In genomic region chr20:44461142-44461802, GRCh38 we compare ENCODE assay signal across 20 cellular contexts. TPM values are rescaled to one million over a fixed set of nuclear protein-coding genes. Genes with fewer than 3 reads are reported as not detected.
DNase-seq lines count a peak whose midpoint lies in the region; ATAC-seq, FAIRE-seq and TF ChIP-seq lines count a peak whose summit lies in the region.
"Had no signal": no experiment of that assay in that cellular context is flagged by ENCODE, and none has a peak within 500 bp of the region (broad histone marks: within the 10 kb centered on the region; RNA-seq: fewer than 3 reads in every experiment).

No MANE protein-coding gene starts in this region.

- H2AK5ac ChIP-seq in H1 (ENCODE audit: low read depth, low read length): no peak overlapping the region

- H3K14ac ChIP-seq in H1 (ENCODE audit: insufficient read length): no peak overlapping the region

- H3K27me3 Mint-ChIP-seq in osteocyte (ENCODE audit: unreplicated experiment): no peaks in the 10 kb centered on the region
- H3K27me3 Mint-ChIP-seq: CD4-positive, alpha-beta memory T cell; naive thymus-derived CD8-positive, alpha-beta T cell had no signal

- no peak for DNase-seq in H1 (ENCODE audit: low read depth in 1 of 2, low spot score in 2 of 2)
- no peak for DNase-seq in pancreas
- DNase-seq in activated CD4-positive, alpha-beta T cell treated with anti-CD3 and anti-CD28 coated beads, Interleukin-2, amount 50 U/mL, for 4 hours: no peak
- no peak for DNase-seq in osteocyte (ENCODE audit: extremely low spot score, unreplicated experiment)
- DNase-seq in breast epithelium (ENCODE audit: low spot score in 2 of 2): no peak
- DNase-seq: activated CD4-positive, alpha-beta T cell treated with anti-CD3 and anti-CD28 coated beads, Interleukin-2, amount 50 U/mL, for 1 hour; activated CD8-positive, alpha-beta memory T cell treated with anti-CD3 and anti-CD28 coated beads, Interleukin-2, amount 50 U/mL, for 48 hours; DMS153; esophagus squamous epithelium; GF-D8; NCI-H774; WERI-Rb-1 had no signal

- H2BK12ac ChIP-seq in H1 (ENCODE audit: low read depth, low read length): no peak overlapping the region

- H3K4me1 Mint-ChIP-seq in osteocyte (ENCODE audit: unreplicated experiment): no peaks in the 10 kb centered on the region
- H3K4me1 Mint-ChIP-seq: CD4-positive, alpha-beta memory T cell had no signal

- H4K5ac ChIP-seq in H1 (ENCODE audit: insufficient read length, low read depth, low read length): no peak overlapping the region

- H2BK5ac ChIP-seq in H1 (ENCODE audit: low read depth, low read length): no peak overlapping the region

- POLR2A ChIA-PET in H1 (lab: Charles Lee; ENCODE audit: partially characterized antibody): no interaction called here

- TF ChIP-seq POLR2A in H1 (IDR thresholded peaks at IDR 0.05; ENCODE audit: control extremely low read depth in 1 of 2, low read depth in 2 of 2, low read length in 2 of 2) (no peak), breast epithelium (IDR thresholded peaks at IDR 0.05) (no peak)

- H3K27ac Mint-ChIP-seq in osteocyte (ENCODE audit: unreplicated experiment): no peak overlapping the region
- H3K27ac Mint-ChIP-seq: CD4-positive, alpha-beta memory T cell; naive thymus-derived CD8-positive, alpha-beta T cell had no signal

- H3K9ac ChIP-seq in OCI-LY3 (ENCODE audit: low read length): no peak overlapping the region
- H3K9ac ChIP-seq in H1 (replicated peaks in 1 of 4; ENCODE audit: extremely low read depth in 1 of 4, low read depth in 3 of 4, low read length in 3 of 4): no peak overlapping the region

- peak; percentile 45 for TF ChIP-seq CTCF in C4-2B (conservative IDR thresholded peaks at IDR 0.05)
- TF ChIP-seq CTCF in OCI-LY3 (IDR thresholded peaks at IDR 0.05; ENCODE audit: low read depth, low read length): no peak
- no peak for TF ChIP-seq CTCF in H1 (IDR thresholded peaks at IDR 0.05; ENCODE audit: control extremely low read depth in 1 of 3, insufficient read depth in 1 of 3, low read depth in 1 of 3, low read length in 3 of 3)
- no peak for TF ChIP-seq CTCF in pancreas (IDR thresholded peaks at IDR 0.05)
- TF ChIP-seq CTCF in osteocyte (IDR thresholded peaks at IDR 0.05): no peak
- no peak for TF ChIP-seq CTCF in breast epithelium (IDR thresholded peaks at IDR 0.05)

- H3K36me3 Mint-ChIP-seq in osteocyte (ENCODE audit: unreplicated experiment): no peaks in the 10 kb centered on the region
- H3K36me3 Mint-ChIP-seq: CD4-positive, alpha-beta memory T cell; naive thymus-derived CD8-positive, alpha-beta T cell had no signal

- H3K4me1 ChIP-seq in OCI-LY3 (ENCODE audit: low read length) (no peaks in the 10 kb centered on the region), H1 (replicated peaks in 1 of 4; ENCODE audit: control insufficient read depth in 3 of 4, insufficient read depth in 4 of 4, low read length in 3 of 4) (no peaks in the 10 kb centered on the region), pancreas (peaks cover 0 to 12% (median 6%) of the 10 kb centered on the region in 3 donors), breast epithelium (no peaks in the 10 kb centered on the region)
- H3K4me1 ChIP-seq: esophagus squamous epithelium, vagina had no signal

- no peak overlapping the region for H3K56ac ChIP-seq in H1 (replicated peaks; ENCODE audit: insufficient read length, low read depth, low read length)

- H3K23me2 ChIP-seq in H1 (ENCODE audit: low read depth, low read length): no peaks in the 10 kb centered on the region

- no peak overlapping the region for H2BK15ac ChIP-seq in H1 (ENCODE audit: low read length)

- H3K4ac ChIP-seq in H1 (replicated peaks; ENCODE audit: insufficient read length, low read depth, low read length): no peak overlapping the region

- CTCF ChIA-PET in H1 (lab: Charles Lee; ENCODE audit: partially characterized antibody): interaction anchor here (0.6 to 4.5 kb wide), 20 partner anchors 9 to 249 kb away, joined by 3 to 33 read pairs (median 4); partner anchors contain the start of gene HNF4A

- no peak overlapping the region for H2BK120ac ChIP-seq in H1 (replicated peaks; ENCODE audit: low read depth, low read length)

- H3K9me3 Mint-ChIP-seq in osteocyte (ENCODE audit: unreplicated experiment): no peaks in the 10 kb centered on the region
- H3K9me3 Mint-ChIP-seq: CD4-positive, alpha-beta memory T cell; naive thymus-derived CD8-positive, alpha-beta T cell had no signal

- FAIRE-seq in H1 (lab: Jason Lieb, UNC) (no peak), pancreas (lab: Jason Lieb, UNC) (no peak)
- FAIRE-seq: colon, H54 had no signal

- H2BK20ac ChIP-seq in H1 (ENCODE audit: low read length): no peak overlapping the region

- H3K27ac ChIP-seq in C4-2B: no peak overlapping the region
- H3K27ac ChIP-seq in OCI-LY3 (ENCODE audit: low read length): no peak overlapping the region
- no peak overlapping the region for H3K27ac ChIP-seq in H1 (ENCODE audit: low read depth, low read length)
- peak overlapping the region in 1 of 4 donors; percentile 37 for H3K27ac ChIP-seq in pancreas
- no peak overlapping the region for H3K27ac ChIP-seq in breast epithelium
- H3K27ac ChIP-seq: esophagus squamous epithelium, vagina, WERI-Rb-1 had no signal

- H4K8ac ChIP-seq in H1 (ENCODE audit: extremely low read depth, insufficient read depth, low read length): no peak overlapping the region

- no peaks in the 10 kb centered on the region for H3K79me2 ChIP-seq in OCI-LY3 (ENCODE audit: low read length)
- no peaks in the 10 kb centered on the region for H3K79me2 ChIP-seq in H1 (ENCODE audit: control insufficient read depth in 1 of 2, insufficient read depth in 2 of 2, low read length in 2 of 2)

- H3K9me3 ChIP-seq in OCI-LY3 (ENCODE audit: insufficient read depth, low read length) (no peaks in the 10 kb centered on the region), H1 (ENCODE audit: insufficient read depth in 2 of 2, low read depth in 1 of 2, low read length in 1 of 2) (no peaks in the 10 kb centered on the region), pancreas (no peaks in the 10 kb centered on the region), breast epithelium (no peaks in the 10 kb centered on the region)
- H3K9me3 ChIP-seq: esophagus squamous epithelium, vagina had no signal

- 0 out of 2 replicates have a peak overlapping the region, but pooled peaks have one; percentile 2 for H2AFZ ChIP-seq in OCI-LY3 (ENCODE audit: low read depth, low read length)
- H2AFZ ChIP-seq in H1 (ENCODE audit: low read length): 0 out of 2 replicates have a peak overlapping the region, but pooled peaks have one; percentile 48

- 0 out of 2 replicates have a peak, but pooled peaks cover 7% of the 10 kb centered on the region for H3K27me3 ChIP-seq in OCI-LY3 (ENCODE audit: low read depth, low read length)
- no peaks in the 10 kb centered on the region for H3K27me3 ChIP-seq in H1 (replicated peaks in 1 of 4; ENCODE audit: control insufficient read depth in 3 of 4, extremely low read depth in 1 of 4, insufficient read depth in 3 of 4, low read length in 3 of 4)
- H3K27me3 ChIP-seq in pancreas: no peaks in the 10 kb centered on the region
- no peaks in the 10 kb centered on the region for H3K27me3 ChIP-seq in breast epithelium
- H3K27me3 ChIP-seq: esophagus squamous epithelium, vagina had no signal

- H3K36me3 ChIP-seq in OCI-LY3 (replicated peaks; ENCODE audit: low read depth, low read length) (no peaks in the 10 kb centered on the region), H1 (ENCODE audit: control insufficient read depth in 2 of 4, insufficient read depth in 4 of 4, low read length in 3 of 4) (no peaks in the 10 kb centered on the region), pancreas (no peaks in the 10 kb centered on the region), breast epithelium (no peaks in the 10 kb centered on the region)
- H3K36me3 ChIP-seq: esophagus squamous epithelium, vagina, WERI-Rb-1 had no signal

- H3K4me3 Mint-ChIP-seq in osteocyte (ENCODE audit: unreplicated experiment): no peak overlapping the region
- H3K4me3 Mint-ChIP-seq: CD4-positive, alpha-beta memory T cell; naive thymus-derived CD8-positive, alpha-beta T cell had no signal

- no peak for TF ChIP-seq EP300 in H1 (IDR thresholded peaks at IDR 0.05; ENCODE audit: borderline replicate concordance in 1 of 2, low read depth in 2 of 2, low read length in 2 of 2)

- H3K4me2 ChIP-seq in OCI-LY3 (ENCODE audit: low read length) (no peak overlapping the region), H1 (ENCODE audit: insufficient read depth in 1 of 2, low read depth in 2 of 2, low read length in 2 of 2) (no peak overlapping the region)

- no peak overlapping the region for H3K18ac ChIP-seq in H1 (ENCODE audit: extremely low read depth, low read length)

- H4K20me1 ChIP-seq in OCI-LY3 (ENCODE audit: insufficient read depth, low read length): no peaks in the 10 kb centered on the region
- H4K20me1 ChIP-seq in H1 (replicated peaks in 1 of 2; ENCODE audit: control insufficient read depth in 1 of 2, insufficient read depth in 2 of 2, low read length in 2 of 2): no peaks in the 10 kb centered on the region

- 82% methylated on average over 6 of the region's 6 CpGs; no CpG with 5 or more reads in 1 of the 2 experiments for WGBS in H1 (ENCODE audit: extremely low coverage in 1 of 2, insufficient coverage in 1 of 2, insufficient read length in 1 of 2, insufficient replicate concordance in 2 of 2, low coverage in 1 of 2, low lambda C conversion rate in 2 of 2, missing lambda C conversion rate in 1 of 2), 2 experiments
- 30% methylated on average over 6 of the region's 6 CpGs for WGBS in pancreas, 2 donors

- no peak overlapping the region for H3K23ac ChIP-seq in H1 (ENCODE audit: insufficient read length)

- H3K4me3 ChIP-seq in OCI-LY3 (ENCODE audit: low read length): no peak overlapping the region
- no peak overlapping the region for H3K4me3 ChIP-seq in H1 (ENCODE audit: extremely low read depth in 1 of 4, insufficient read depth in 2 of 4, low read depth in 3 of 4, low read length in 4 of 4)
- no peak overlapping the region for H3K4me3 ChIP-seq in pancreas
- H3K4me3 ChIP-seq in breast epithelium: no peak overlapping the region
- H3K4me3 ChIP-seq: esophagus squamous epithelium, vagina had no signal

- intact Hi-C loops in pancreas (cut with DNase I) (loop anchor here in 2 of 3 donors (10.0 kb wide), 2 partner anchors 236 to 246 kb away; partner anchors contain the start of gene OSER1 (in 1 of the 2)), breast epithelium (cut with DNase I; ENCODE audit: low total_unique reads) (no loop called here)

- H3K79me1 ChIP-seq in H1 (ENCODE audit: low read depth, low read length): no peaks in the 10 kb centered on the region

- H4K91ac ChIP-seq in H1 (replicated peaks; ENCODE audit: insufficient read length, low read length): no peak overlapping the region

- ATAC-seq in pancreas: peak; percentile 10 to 56 (median 32)
- no peak for ATAC-seq in HG02610 (IDR thresholded peaks at IDR 0.05; ENCODE audit: unreplicated experiment)
- ATAC-seq: naive thymus-derived CD8-positive, alpha-beta T cell had no signal

- TF ChIP-seq RAD21 in H1 (IDR thresholded peaks at IDR 0.05 in 1 of 2, conservative IDR thresholded peaks at IDR 0.05 in 1 of 2; ENCODE audit: low read depth in 2 of 2, low read length in 2 of 2): no peak

RNA-seq across cellular contexts. Expression of gene TTPAL, which starts 14.4 kb away (rescaled TPM):
- total RNA-seq in H1 (2021; fragmentation: NEBNext Ultra II Directional; extraction: Animal tissue kit (Norgen Biotek cat#: 25700)): 14.0 and 14.8 TPM in 2 replicates
- 2.8 and 7.6 TPM in 2 replicates for polyA plus RNA-seq in H1 (2011; rRNA removed)
- polyA plus RNA-seq in H1 (2011; cell fraction: cytosol; rRNA removed): 4.1 TPM
- polyA plus RNA-seq in H1 (2011; cell fraction: nucleus; rRNA removed): 9.1 TPM
- 5.3 to 6.8 TPM (median 5.8 TPM) in 4 replicates for polyA plus RNA-seq in H1 (2012, experiment 1 of 2)
- 1.2 TPM for polyA plus RNA-seq in H1 (2012, experiment 2 of 2)
- 6.7 TPM for polyA plus RNA-seq in H1 (2013, experiment 1 of 2)
- polyA plus RNA-seq in H1 (2013, experiment 2 of 2): 7.2 TPM
- polyA minus RNA-seq in H1 (2011; rRNA and poly(A)+ RNA removed): 12.1 and 14.9 TPM in 2 replicates
- 10.2 TPM for polyA minus RNA-seq in H1 (2011; cell fraction: cytosol; rRNA and poly(A)+ RNA removed)
- 9.0 TPM for polyA minus RNA-seq in H1 (2011; cell fraction: nucleus; rRNA and poly(A)+ RNA removed)
- 1 to 10 TPM; 5.0 to 8.2 (median 6.9) TPM for total RNA-seq in pancreas
- 1 to 10 TPM; 3.1 to 4.6 TPM for polyA plus RNA-seq in pancreas
- 18.9 and 20.8 TPM in 2 replicates for total RNA-seq in osteocyte
- 10 to 100 TPM; 13.5 to 40.8 (median 14.7) TPM for total RNA-seq in breast epithelium
